31 cellular contexts compared by ENCODE assay signal in genomic region chr1:64050601-64051000, GRCh38.
"Had no signal": no experiment of that assay in that cellular context is flagged by ENCODE, and none has a peak within 500 bp of the region (broad histone marks: within the 10 kb centered on the region; RNA-seq: fewer than 3 reads in every experiment).

No MANE protein-coding gene starts in this region.

- H3K4me2 ChIP-seq: smooth muscle cell had no signal

- H3K4me1 Mint-ChIP-seq: activated CD4-positive, alpha-beta memory T cell treated with anti-CD3 and anti-CD28 coated beads, Interleukin-2, amount 10 ng/mL, durations not matched to agents 7 days and 5 days; activated CD4-positive, alpha-beta T cell treated with anti-CD3 and anti-CD28 coated beads, Interleukin-2, amount 10 ng/mL, durations not matched to agents 24 days and 14 days; activated naive CD4-positive, alpha-beta T cell treated with anti-CD3 and anti-CD28 coated beads, Interleukin-2, amount 50 U/mL, for 24 hours; activated naive CD8-positive, alpha-beta T cell treated with anti-CD3 and anti-CD28 coated beads, Interleukin-2, amount 50 U/mL, for 24 hours; naive thymus-derived CD8-positive, alpha-beta T cell; neural crest cell; stimulated activated naive B cell treated with anti-CD40 and anti-IgM and Interleukin-4, amounts not matched to agents 10 μg/mL and 1 μg/mL and 100 μg/mL, for 72 hours had no signal

- H3K9me3 ChIP-seq: body of pancreas, esophagus squamous epithelium, gastroesophageal sphincter, pancreas, prostate gland, sigmoid colon, tibial nerve had no signal

- H3K4me1 ChIP-seq: esophagus squamous epithelium, gastroesophageal sphincter, prostate gland had no signal

- H3K27ac Mint-ChIP-seq: activated CD4-positive, alpha-beta memory T cell treated with anti-CD3 and anti-CD28 coated beads, Interleukin-2, amount 10 ng/mL, durations not matched to agents 7 days and 5 days; activated CD4-positive, alpha-beta T cell treated with anti-CD3 and anti-CD28 coated beads, Interleukin-2, amount 10 ng/mL, durations not matched to agents 24 days and 14 days; activated naive CD4-positive, alpha-beta T cell treated with anti-CD3 and anti-CD28 coated beads, Interleukin-2, amount 50 U/mL, for 24 hours; activated naive CD8-positive, alpha-beta T cell treated with anti-CD3 and anti-CD28 coated beads, Interleukin-2, amount 50 U/mL, for 24 hours; activated T-cell treated with anti-CD3 and anti-CD28 coated beads, Interleukin-2, amount 50 U/mL, for 24 hours; activated T-helper 2 cell treated with anti-CD3 and anti-CD28 coated beads, Interferon-gamma antibody, Interleukin-2, Interleukin-4, amounts not matched to agents 10 μg/mL and 5 μg/mL and 100 μg/mL, durations not matched to agents 14 hours and 24 hours and 36 hours; naive thymus-derived CD8-positive, alpha-beta T cell; stimulated activated naive B cell treated with anti-CD40 and anti-IgM and Interleukin-4, amounts not matched to agents 10 μg/mL and 1 μg/mL and 100 μg/mL, for 72 hours; T-helper 1 cell treated with Interleukin-12 subunit alpha and Interleukin-12 subunit beta and Interleukin-4 antibody, amounts not matched to agents 30 μg/mL and 1 μg/mL, for 36 hours had no signal

- DNase-seq: activated CD4-positive, alpha-beta memory T cell treated with anti-CD3 and anti-CD28 coated beads, Interleukin-2, amount 10 ng/mL, durations not matched to agents 7 days and 5 days; activated CD4-positive, alpha-beta T cell treated with anti-CD3 and anti-CD28 coated beads, Interleukin-2, amount 10 ng/mL, durations not matched to agents 24 days and 14 days; activated CD4-positive, CD25-positive, alpha-beta regulatory T cell treated with anti-CD3 and anti-CD28 coated beads, Interleukin-2, amount 50 U/mL, for 72 hours; activated CD8-positive, alpha-beta memory T cell treated with anti-CD3 and anti-CD28 coated beads, Interleukin-2, amount 50 U/mL, for 48 hours; activated naive CD8-positive, alpha-beta T cell treated with anti-CD3 and anti-CD28 coated beads, Interleukin-2, amount 50 U/mL, for 24 hours; activated T-cell treated with anti-CD3 and anti-CD28 coated beads, Interleukin-2, amount 50 U/mL, for 24 hours; anterior cingulate cortex; body of pancreas; esophagus squamous epithelium; hippocampal formation; left cardiac atrium; left ventricle myocardium superior; midbrain; naive thymus-derived CD8-positive, alpha-beta T cell; nucleus accumbens; pancreas; retina; sigmoid colon; stimulated activated CD4-positive, alpha-beta T cell treated with anti-CD3 and anti-CD28 coated beads, Interleukin-1b, Interleukin-23, amount 100 ng/mL, for 48 hours; stimulated activated naive B cell treated with anti-CD40 and anti-IgM and Interleukin-4, amounts not matched to agents 10 μg/mL and 1 μg/mL and 100 μg/mL, for 72 hours; SW 1271; T-helper 9 cell; WERI-Rb-1 had no signal

- H3K27me3 ChIP-seq: body of pancreas, esophagus squamous epithelium, gastroesophageal sphincter, pancreas, sigmoid colon, tibial nerve had no signal

- H3K9me3 Mint-ChIP-seq: activated CD4-positive, alpha-beta memory T cell treated with anti-CD3 and anti-CD28 coated beads, Interleukin-2, amount 10 ng/mL, durations not matched to agents 7 days and 5 days; activated CD4-positive, alpha-beta T cell treated with anti-CD3 and anti-CD28 coated beads, Interleukin-2, amount 10 ng/mL, durations not matched to agents 24 days and 14 days; activated naive CD4-positive, alpha-beta T cell treated with anti-CD3 and anti-CD28 coated beads, Interleukin-2, amount 50 U/mL, for 24 hours; activated naive CD8-positive, alpha-beta T cell treated with anti-CD3 and anti-CD28 coated beads, Interleukin-2, amount 50 U/mL, for 24 hours; activated T-cell treated with anti-CD3 and anti-CD28 coated beads, Interleukin-2, amount 50 U/mL, for 24 hours; activated T-helper 2 cell treated with anti-CD3 and anti-CD28 coated beads, Interferon-gamma antibody, Interleukin-2, Interleukin-4, amounts not matched to agents 10 μg/mL and 5 μg/mL and 100 μg/mL, durations not matched to agents 14 hours and 24 hours and 36 hours; naive thymus-derived CD8-positive, alpha-beta T cell; neural crest cell; stimulated activated naive B cell treated with anti-CD40 and anti-IgM and Interleukin-4, amounts not matched to agents 10 μg/mL and 1 μg/mL and 100 μg/mL, for 72 hours; T-helper 1 cell treated with Interleukin-12 subunit alpha and Interleukin-12 subunit beta and Interleukin-4 antibody, amounts not matched to agents 30 μg/mL and 1 μg/mL, for 36 hours had no signal

- H3K27me3 Mint-ChIP-seq: activated naive CD4-positive, alpha-beta T cell treated with anti-CD3 and anti-CD28 coated beads, Interleukin-2, amount 50 U/mL, for 24 hours; activated naive CD8-positive, alpha-beta T cell treated with anti-CD3 and anti-CD28 coated beads, Interleukin-2, amount 50 U/mL, for 24 hours; activated T-cell treated with anti-CD3 and anti-CD28 coated beads, Interleukin-2, amount 50 U/mL, for 24 hours; stimulated activated naive B cell treated with anti-CD40 and anti-IgM and Interleukin-4, amounts not matched to agents 10 μg/mL and 1 μg/mL and 100 μg/mL, for 72 hours had no signal

- H3K4me3 ChIP-seq: body of pancreas, esophagus squamous epithelium, gastroesophageal sphincter, pancreas, prostate gland, sigmoid colon, smooth muscle cell, tibial nerve had no signal

- H3K27ac ChIP-seq: body of pancreas, esophagus squamous epithelium, gastroesophageal sphincter, pancreas, prostate gland, sigmoid colon, WERI-Rb-1 had no signal

- H3K36me3 Mint-ChIP-seq: activated naive CD4-positive, alpha-beta T cell treated with anti-CD3 and anti-CD28 coated beads, Interleukin-2, amount 50 U/mL, for 24 hours; naive thymus-derived CD8-positive, alpha-beta T cell had no signal

- ATAC-seq: activated naive CD8-positive, alpha-beta T cell treated with anti-CD3 and anti-CD28 coated beads, Interleukin-2, amount 50 U/mL, for 24 hours; body of pancreas; gastroesophageal sphincter; left cardiac atrium; left ventricle myocardium superior; naive thymus-derived CD8-positive, alpha-beta T cell; pancreas; stimulated activated naive B cell treated with anti-CD40 and anti-IgM and Interleukin-4, amounts not matched to agents 10 μg/mL and 1 μg/mL and 100 μg/mL, for 72 hours had no signal

- H3K36me3 ChIP-seq: gastroesophageal sphincter, pancreas, prostate gland, sigmoid colon, tibial nerve, WERI-Rb-1 had no signal

- H3K4me3 Mint-ChIP-seq: activated CD4-positive, alpha-beta memory T cell treated with anti-CD3 and anti-CD28 coated beads, Interleukin-2, amount 10 ng/mL, durations not matched to agents 7 days and 5 days; activated CD4-positive, alpha-beta T cell treated with anti-CD3 and anti-CD28 coated beads, Interleukin-2, amount 10 ng/mL, durations not matched to agents 24 days and 14 days; activated naive CD4-positive, alpha-beta T cell treated with anti-CD3 and anti-CD28 coated beads, Interleukin-2, amount 50 U/mL, for 24 hours; activated naive CD8-positive, alpha-beta T cell treated with anti-CD3 and anti-CD28 coated beads, Interleukin-2, amount 50 U/mL, for 24 hours; activated T-cell treated with anti-CD3 and anti-CD28 coated beads, Interleukin-2, amount 50 U/mL, for 24 hours; naive thymus-derived CD8-positive, alpha-beta T cell; neural crest cell; stimulated activated naive B cell treated with anti-CD40 and anti-IgM and Interleukin-4, amounts not matched to agents 10 μg/mL and 1 μg/mL and 100 μg/mL, for 72 hours; T-helper 1 cell treated with Interleukin-12 subunit alpha and Interleukin-12 subunit beta and Interleukin-4 antibody, amounts not matched to agents 30 μg/mL and 1 μg/mL, for 36 hours had no signal
